1 cellular context compared by ENCODE assay signal in the genomic region with DNA sequence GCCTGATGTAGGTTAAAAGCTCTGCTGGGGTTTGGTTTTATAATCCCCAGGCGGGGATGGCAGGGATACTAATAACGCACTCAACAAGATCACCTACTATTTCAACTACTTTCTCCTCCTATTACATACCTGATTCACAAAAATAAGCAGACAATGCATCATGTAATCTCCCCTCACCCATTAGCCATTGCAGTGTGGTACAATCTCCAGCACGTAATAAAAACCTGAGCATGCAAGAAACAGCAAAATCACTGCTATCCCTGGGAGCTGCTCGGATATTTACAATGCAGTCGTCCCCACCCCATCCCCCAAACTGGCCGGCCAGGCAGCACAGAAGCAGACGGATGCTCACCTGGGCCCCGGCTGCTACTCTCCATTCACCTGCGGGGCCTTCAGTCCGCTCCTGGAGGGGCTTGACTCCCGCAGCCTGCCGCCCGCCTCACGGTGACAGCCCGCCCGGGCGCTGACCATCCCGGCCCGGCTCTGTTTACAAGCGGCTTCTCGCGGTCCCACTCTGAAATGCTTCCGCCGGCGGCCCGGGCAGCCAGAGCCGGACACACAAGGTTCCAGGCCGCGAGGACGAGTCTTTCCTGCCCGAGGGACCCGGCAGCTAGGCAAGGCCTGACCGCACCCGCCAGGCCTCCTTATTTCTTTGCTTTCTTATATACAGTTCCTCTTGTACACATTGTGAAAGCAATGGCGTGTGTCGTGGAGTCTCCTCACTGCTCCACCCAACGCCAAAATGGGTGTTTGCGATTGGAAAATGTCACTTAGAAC.
TF ChIP-seq lines count a peak whose summit lies in the region.

A gene with protein sequence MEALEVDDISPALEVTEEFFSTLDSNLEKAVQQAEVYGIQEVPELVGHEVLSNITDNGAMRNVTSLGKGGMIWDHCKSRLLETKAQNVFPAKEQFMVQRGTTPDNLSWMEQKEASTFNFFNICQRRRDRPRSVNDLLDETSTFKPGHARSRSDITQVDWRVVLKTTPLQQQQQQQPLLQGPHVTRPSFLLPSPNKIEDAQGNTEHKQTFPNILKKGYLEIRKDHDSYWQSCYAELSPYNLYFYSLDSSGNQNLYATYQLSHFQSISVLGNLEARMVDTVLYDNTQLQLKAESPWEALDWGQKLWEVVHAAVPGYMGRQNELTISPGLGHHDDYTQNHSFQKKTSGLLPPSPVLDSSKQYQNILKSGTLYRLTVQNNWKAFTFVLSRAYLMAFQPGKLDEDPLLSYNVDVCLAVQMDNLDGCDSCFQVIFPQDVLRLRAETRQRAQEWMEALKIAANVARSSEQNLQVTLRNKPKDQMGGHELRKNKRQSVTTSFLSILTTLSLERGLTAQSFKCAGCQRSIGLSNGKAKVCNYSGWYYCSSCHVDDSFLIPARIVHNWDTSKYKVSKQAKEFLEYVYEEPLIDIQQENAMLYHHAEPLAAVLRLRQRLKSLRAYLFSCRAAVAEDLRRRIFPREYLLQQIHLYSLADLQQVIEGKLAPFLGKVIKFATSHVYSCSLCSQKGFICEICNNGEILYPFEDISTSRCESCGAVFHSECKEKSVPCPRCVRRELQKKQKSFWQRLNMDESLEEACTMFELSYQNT (minus strand): TSS at position 491 of the 777 bp plus-strand sequence. CDS start 23,888 bp downstream, outside the sequence.

TF ChIP-seq in A549, 52 proteins besides CTCF, POLR2A, EP300 and RAD21 (continued from another document):
- TF ChIP-seq, protein P1, sequence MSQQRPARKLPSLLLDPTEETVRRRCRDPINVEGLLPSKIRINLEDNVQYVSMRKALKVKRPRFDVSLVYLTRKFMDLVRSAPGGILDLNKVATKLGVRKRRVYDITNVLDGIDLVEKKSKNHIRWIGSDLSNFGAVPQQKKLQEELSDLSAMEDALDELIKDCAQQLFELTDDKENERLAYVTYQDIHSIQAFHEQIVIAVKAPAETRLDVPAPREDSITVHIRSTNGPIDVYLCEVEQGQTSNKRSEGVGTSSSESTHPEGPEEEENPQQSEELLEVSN (IDR thresholded peaks at IDR 0.05; ENCODE audit: borderline replicate concordance, low read depth), result peak; percentile 85
- peak; percentile 45; the same call in 2 of the 3 replicates for TF ChIP-seq SMC3 (IDR thresholded peaks at IDR 0.05)
- TF ChIP-seq JUN (IDR thresholded peaks at IDR 0.05), result peak; percentile 55 to 96; a peak in 4 of 5 replicates
- no peak for TF ChIP-seq FOSL2 (IDR thresholded peaks at IDR 0.05)
- TF ChIP-seq FOSL2 (CRISPR knock-in tag; IDR thresholded peaks at IDR 0.05), result peak; percentile 41
- TF ChIP-seq, protein P2, sequence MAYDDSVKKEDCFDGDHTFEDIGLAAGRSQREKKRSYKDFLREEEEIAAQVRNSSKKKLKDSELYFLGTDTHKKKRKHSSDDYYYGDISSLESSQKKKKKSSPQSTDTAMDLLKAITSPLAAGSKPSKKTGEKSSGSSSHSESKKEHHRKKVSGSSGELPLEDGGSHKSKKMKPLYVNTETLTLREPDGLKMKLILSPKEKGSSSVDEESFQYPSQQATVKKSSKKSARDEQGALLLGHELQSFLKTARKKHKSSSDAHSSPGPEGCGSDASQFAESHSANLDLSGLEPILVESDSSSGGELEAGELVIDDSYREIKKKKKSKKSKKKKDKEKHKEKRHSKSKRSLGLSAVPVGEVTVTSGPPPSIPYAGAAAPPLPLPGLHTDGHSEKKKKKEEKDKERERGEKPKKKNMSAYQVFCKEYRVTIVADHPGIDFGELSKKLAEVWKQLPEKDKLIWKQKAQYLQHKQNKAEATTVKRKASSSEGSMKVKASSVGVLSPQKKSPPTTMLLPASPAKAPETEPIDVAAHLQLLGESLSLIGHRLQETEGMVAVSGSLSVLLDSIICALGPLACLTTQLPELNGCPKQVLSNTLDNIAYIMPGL (CRISPR knock-in tag; IDR thresholded peaks at IDR 0.05; ENCODE audit: borderline replicate concordance), result 0 out of 2 replicates have a peak, but pooled peaks have one; percentile 67
- no peak for TF ChIP-seq CHD4 (IDR thresholded peaks at IDR 0.05; ENCODE audit: borderline replicate concordance)
- TF ChIP-seq BHLHE40 (IDR thresholded peaks at IDR 0.05; ENCODE audit: low read depth, low read length), result no peak
- TF ChIP-seq, protein P3, sequence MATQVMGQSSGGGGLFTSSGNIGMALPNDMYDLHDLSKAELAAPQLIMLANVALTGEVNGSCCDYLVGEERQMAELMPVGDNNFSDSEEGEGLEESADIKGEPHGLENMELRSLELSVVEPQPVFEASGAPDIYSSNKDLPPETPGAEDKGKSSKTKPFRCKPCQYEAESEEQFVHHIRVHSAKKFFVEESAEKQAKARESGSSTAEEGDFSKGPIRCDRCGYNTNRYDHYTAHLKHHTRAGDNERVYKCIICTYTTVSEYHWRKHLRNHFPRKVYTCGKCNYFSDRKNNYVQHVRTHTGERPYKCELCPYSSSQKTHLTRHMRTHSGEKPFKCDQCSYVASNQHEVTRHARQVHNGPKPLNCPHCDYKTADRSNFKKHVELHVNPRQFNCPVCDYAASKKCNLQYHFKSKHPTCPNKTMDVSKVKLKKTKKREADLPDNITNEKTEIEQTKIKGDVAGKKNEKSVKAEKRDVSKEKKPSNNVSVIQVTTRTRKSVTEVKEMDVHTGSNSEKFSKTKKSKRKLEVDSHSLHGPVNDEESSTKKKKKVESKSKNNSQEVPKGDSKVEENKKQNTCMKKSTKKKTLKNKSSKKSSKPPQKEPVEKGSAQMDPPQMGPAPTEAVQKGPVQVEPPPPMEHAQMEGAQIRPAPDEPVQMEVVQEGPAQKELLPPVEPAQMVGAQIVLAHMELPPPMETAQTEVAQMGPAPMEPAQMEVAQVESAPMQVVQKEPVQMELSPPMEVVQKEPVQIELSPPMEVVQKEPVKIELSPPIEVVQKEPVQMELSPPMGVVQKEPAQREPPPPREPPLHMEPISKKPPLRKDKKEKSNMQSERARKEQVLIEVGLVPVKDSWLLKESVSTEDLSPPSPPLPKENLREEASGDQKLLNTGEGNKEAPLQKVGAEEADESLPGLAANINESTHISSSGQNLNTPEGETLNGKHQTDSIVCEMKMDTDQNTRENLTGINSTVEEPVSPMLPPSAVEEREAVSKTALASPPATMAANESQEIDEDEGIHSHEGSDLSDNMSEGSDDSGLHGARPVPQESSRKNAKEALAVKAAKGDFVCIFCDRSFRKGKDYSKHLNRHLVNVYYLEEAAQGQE (IDR thresholded peaks at IDR 0.05), result peak; percentile 34; the same call in 1 of the 2 replicates
- TF ChIP-seq CHD2 (IDR thresholded peaks at IDR 0.05; ENCODE audit: low read length, partially characterized antibody), result no peak
- TF ChIP-seq, protein P4, sequence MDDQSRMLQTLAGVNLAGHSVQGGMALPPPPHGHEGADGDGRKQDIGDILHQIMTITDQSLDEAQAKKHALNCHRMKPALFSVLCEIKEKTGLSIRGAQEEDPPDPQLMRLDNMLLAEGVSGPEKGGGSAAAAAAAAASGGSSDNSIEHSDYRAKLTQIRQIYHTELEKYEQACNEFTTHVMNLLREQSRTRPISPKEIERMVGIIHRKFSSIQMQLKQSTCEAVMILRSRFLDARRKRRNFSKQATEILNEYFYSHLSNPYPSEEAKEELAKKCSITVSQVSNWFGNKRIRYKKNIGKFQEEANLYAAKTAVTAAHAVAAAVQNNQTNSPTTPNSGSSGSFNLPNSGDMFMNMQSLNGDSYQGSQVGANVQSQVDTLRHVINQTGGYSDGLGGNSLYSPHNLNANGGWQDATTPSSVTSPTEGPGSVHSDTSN (IDR thresholded peaks at IDR 0.05), result peak; percentile 57; the same call in 1 of the 2 replicates
- peak; percentile 16; the same call in 1 of the 2 replicates for TF ChIP-seq MYC (IDR thresholded peaks at IDR 0.05; ENCODE audit: borderline replicate concordance, low read length)
- TF ChIP-seq ZSCAN20 (CRISPR knock-in tag; IDR thresholded peaks at IDR 0.05), result no peak
- no peak for TF ChIP-seq RCOR1 (IDR thresholded peaks at IDR 0.05; ENCODE audit: low read depth, low read length)
